ENCODE assay signal across 9 cellular contexts in genomic region chr2:206031162-206031784, GRCh38. TPM values are rescaled to one million over a fixed set of nuclear protein-coding genes. Genes with fewer than 3 reads are reported as not detected.
DNase-seq lines count a peak whose midpoint lies in the region; ATAC-seq and TF ChIP-seq lines count a peak whose summit lies in the region.
"Had no signal": no experiment of that assay in that cellular context is flagged by ENCODE, and none has a peak within 500 bp of the region (broad histone marks: within the 10 kb centered on the region; RNA-seq: fewer than 3 reads in every experiment).

No MANE protein-coding gene starts in this region.

- H3K4me3 ChIP-seq in mucosa of descending colon: no peak overlapping the region
- H3K4me3 ChIP-seq: cardiac muscle cell had no signal

- peak; percentile 55 for ATAC-seq in GM19035 (IDR thresholded peaks at IDR 0.05; ENCODE audit: unreplicated experiment)
- ATAC-seq in HG03354 (IDR thresholded peaks at IDR 0.05; ENCODE audit: poor library complexity, severe bottlenecking, unreplicated experiment): peak; percentile 69
- ATAC-seq in mucosa of descending colon: no peak

- TF ChIP-seq CTCF in mucosa of descending colon (IDR thresholded peaks at IDR 0.05): no peak
- no peak for TF ChIP-seq CTCF in GM13977 (IDR thresholded peaks at IDR 0.05; ENCODE audit: extremely low read depth, insufficient read depth, missing control alignments)

- no peaks in the 10 kb centered on the region for H3K36me3 ChIP-seq in mucosa of descending colon (ENCODE audit: low read depth)

- intact Hi-C loops in mucosa of descending colon (cut with DNase I, micrococcal nuclease): no loop called here

- H3K4me1 ChIP-seq in mucosa of descending colon (ENCODE audit: low read depth): no peaks in the 10 kb centered on the region

- DNase-seq in COLO829 (ENCODE audit: low spot score) (peak; percentile 86), amniotic epithelial cell (ENCODE audit: low read depth) (peak; percentile 51), GM19238 (ENCODE audit: insufficient read length, low spot score) (no peak), SHP77 treated with DMSO at 0.1 percent for 48 hours (lab: John Stamatoyannopoulos, UW) (no peak), mucosa of descending colon (no peak), GM13977 (ENCODE audit: low spot score) (no peak)

- in situ Hi-C loops in GM13977 (cut with MboI; ENCODE audit: low pct_unique_long_range_greater_than_20kb, low sequenced_read_pairs, unreplicated experiment): no loop called here

- H3K9me3 ChIP-seq in mucosa of descending colon: no peaks in the 10 kb centered on the region

RNA-seq across cellular contexts. Expression of gene INO80D, which starts 54.7 kb away (rescaled TPM):
- 10 to 100 TPM; 27.3 to 36.2 (median 30.8) TPM for total RNA-seq in mucosa of descending colon

Comparison
In these comparisons a context has a peak if more than half of its experiments do, and no peak if none do; other contexts are left out.
1. DNase-seq: peak in COLO829 (single experiment) and amniotic epithelial cell (single experiment); none in GM19238 (single experiment), SHP77 treated with DMSO at 0.1 percent for 48 hours (single experiment), mucosa of descending colon (0 of 3) and GM13977 (single experiment).